Comparison of ENCODE assay signal across 13 cellular contexts in genomic region chr14:22472466-22472865, GRCh38.
DNase-seq lines count a peak whose midpoint lies in the region; ATAC-seq and TF ChIP-seq lines count a peak whose summit lies in the region.
"Had no signal": no experiment of that assay in that cellular context is flagged by ENCODE, and none has a peak within 500 bp of the region (broad histone marks: within the 10 kb centered on the region; RNA-seq: fewer than 3 reads in every experiment).

No MANE protein-coding gene starts in this region.

- H3K9me3 ChIP-seq in Loucy (ENCODE audit: insufficient read depth, low read depth, low read length) = no peaks in the 10 kb centered on the region
- no peaks in the 10 kb centered on the region for H3K9me3 ChIP-seq in MM.1S (replicated peaks; ENCODE audit: insufficient read depth, low read length)
- H3K9me3 ChIP-seq: SJCRH30 had no signal

- H3F3A ChIP-seq in Loucy (ENCODE audit: low read depth) = peaks cover 7% of the 10 kb centered on the region; the same call in 1 of the 2 replicates
- H3F3A ChIP-seq in MM.1S (ENCODE audit: insufficient read depth, low read length) = no peaks in the 10 kb centered on the region

- CTCF ChIA-PET in activated B cell treated with CpG ODN at 0.5 μM for 24 hours (lab: Charles Lee) = interaction anchor here (0.6 to 9.2 kb wide), 30 partner anchors 12 to 514 kb away, joined by 3 to 113 read pairs (median 4); no protein-coding TSS in a partner anchor

- ATAC-seq in activated B cell treated with CpG ODN at 0.5 μM for 24 hours (ENCODE audit: low read depth) (no peak), HG02759 (IDR thresholded peaks at IDR 0.05; ENCODE audit: unreplicated experiment) (no peak)
- ATAC-seq in stimulated activated memory B cell treated with anti-CD40 and anti-IgM and Interleukin-4, amounts not matched to agents 10 μg/mL and 1 μg/mL and 100 μg/mL, for 72 hours = no peak

- H3K4me3 ChIP-seq in Loucy (ENCODE audit: low read length, poor library complexity, severe bottlenecking) (peak overlapping the region; percentile 77), MM.1S (ENCODE audit: low read length) (no peak overlapping the region)
- H3K4me3 ChIP-seq: K562, SJCRH30 had no signal

- peak; percentile 21 to 83 for DNase-seq in NCI-H524 (lab: John Stamatoyannopoulos, UW)
- no peak for DNase-seq in NCI-H524 treated with DMSO at 0.1 percent for 48 hours (lab: John Stamatoyannopoulos, UW)
- DNase-seq in activated B cell treated with CpG ODN at 0.5 μM for 24 hours = no peak
- no peak for DNase-seq in MM.1S
- no peak for DNase-seq in DMS153 (lab: John Stamatoyannopoulos, UW)
- DNase-seq: NCI-H187 had no signal

- H3K27ac ChIP-seq in MM.1S (ENCODE audit: low read length) = no peak overlapping the region
- H3K27ac ChIP-seq: 22Rv1, SJCRH30 had no signal

- H3K4me3 Mint-ChIP-seq in activated B cell treated with CpG ODN at 0.5 μM for 24 hours = no peak overlapping the region
- H3K4me3 Mint-ChIP-seq in stimulated activated memory B cell treated with anti-CD40 and anti-IgM and Interleukin-4, amounts not matched to agents 10 μg/mL and 1 μg/mL and 100 μg/mL, for 72 hours = no peak overlapping the region
- H3K4me3 Mint-ChIP-seq: CD14-positive monocyte had no signal

- H4K20me1 ChIP-seq in Loucy (ENCODE audit: insufficient read depth, low read length, poor library complexity, severe bottlenecking) (no peaks in the 10 kb centered on the region), MM.1S (ENCODE audit: insufficient read depth, low read length) (no peaks in the 10 kb centered on the region)

- no peaks in the 10 kb centered on the region for H3K27me3 Mint-ChIP-seq in activated B cell treated with CpG ODN at 0.5 μM for 24 hours
- no peaks in the 10 kb centered on the region for H3K27me3 Mint-ChIP-seq in stimulated activated memory B cell treated with anti-CD40 and anti-IgM and Interleukin-4, amounts not matched to agents 10 μg/mL and 1 μg/mL and 100 μg/mL, for 72 hours

- peaks cover 82% of the 10 kb centered on the region for H3K4me1 Mint-ChIP-seq in activated B cell treated with CpG ODN at 0.5 μM for 24 hours
- H3K4me1 Mint-ChIP-seq in stimulated activated memory B cell treated with anti-CD40 and anti-IgM and Interleukin-4, amounts not matched to agents 10 μg/mL and 1 μg/mL and 100 μg/mL, for 72 hours = peaks cover 68% of the 10 kb centered on the region

- H3K9me3 Mint-ChIP-seq in activated B cell treated with CpG ODN at 0.5 μM for 24 hours = no peaks in the 10 kb centered on the region
- no peaks in the 10 kb centered on the region for H3K9me3 Mint-ChIP-seq in stimulated activated memory B cell treated with anti-CD40 and anti-IgM and Interleukin-4, amounts not matched to agents 10 μg/mL and 1 μg/mL and 100 μg/mL, for 72 hours
- H3K9me3 Mint-ChIP-seq: CD14-positive monocyte had no signal

- H3K27me3 ChIP-seq in Loucy (ENCODE audit: insufficient read depth, low read length, poor library complexity, severe bottlenecking) = no peaks in the 10 kb centered on the region
- no peaks in the 10 kb centered on the region for H3K27me3 ChIP-seq in MM.1S (replicated peaks; ENCODE audit: insufficient read depth, low read length)
- H3K27me3 ChIP-seq: SJCRH30 had no signal

- H2AFZ ChIP-seq in Loucy (ENCODE audit: low read length) (no peak overlapping the region), MM.1S (ENCODE audit: low read length) (no peak overlapping the region)

- no peaks in the 10 kb centered on the region for H3K36me3 Mint-ChIP-seq in activated B cell treated with CpG ODN at 0.5 μM for 24 hours (ENCODE audit: low read depth)
- H3K36me3 Mint-ChIP-seq in stimulated activated memory B cell treated with anti-CD40 and anti-IgM and Interleukin-4, amounts not matched to agents 10 μg/mL and 1 μg/mL and 100 μg/mL, for 72 hours = no peaks in the 10 kb centered on the region
- H3K36me3 Mint-ChIP-seq: CD14-positive monocyte had no signal

- POLR2A ChIA-PET in activated B cell treated with CpG ODN at 0.5 μM for 24 hours (lab: Charles Lee) = interaction anchor here (0.6 to 17.2 kb wide), 14 partner anchors 13 to 98 kb away, joined by 3 to 243 read pairs (median 6); no protein-coding TSS in a partner anchor

- H3K4me2 ChIP-seq in Loucy (ENCODE audit: low read depth, low read length, poor library complexity, severe bottlenecking) = peak overlapping the region; percentile 93
- H3K4me2 ChIP-seq in MM.1S (ENCODE audit: low read depth, low read length) = no peak overlapping the region

- H3K9ac ChIP-seq in Loucy (ENCODE audit: low read depth, low read length, poor library complexity, severe bottlenecking) (peak overlapping the region; percentile 98), MM.1S (ENCODE audit: low read length) (no peak overlapping the region)

- H3K36me3 ChIP-seq in Loucy (ENCODE audit: insufficient read depth, low read length) (peaks cover 5% of the 10 kb centered on the region; the same call in 1 of the 2 replicates), MM.1S (replicated peaks; ENCODE audit: insufficient read depth, low read length) (no peaks in the 10 kb centered on the region)
- H3K36me3 ChIP-seq: SJCRH30 had no signal

- H3K4me1 ChIP-seq in Loucy (ENCODE audit: insufficient read depth, low read length, poor library complexity, severe bottlenecking) = peaks cover 88% of the 10 kb centered on the region
- H3K4me1 ChIP-seq in MM.1S (ENCODE audit: low read length) = no peaks in the 10 kb centered on the region

- TF ChIP-seq CTCF in Loucy (conservative IDR thresholded peaks at IDR 0.05; ENCODE audit: low read length) (no peak), activated B cell treated with CpG ODN at 0.5 μM for 24 hours (IDR thresholded peaks at IDR 0.05) (no peak), MM.1S (IDR thresholded peaks at IDR 0.05; ENCODE audit: low read length) (no peak)

- H3K79me2 ChIP-seq in Loucy (ENCODE audit: insufficient read depth, low read length) (peaks cover 64% of the 10 kb centered on the region), MM.1S (ENCODE audit: low read length) (no peaks in the 10 kb centered on the region)

- H3K27ac Mint-ChIP-seq in activated B cell treated with CpG ODN at 0.5 μM for 24 hours = peak overlapping the region; percentile 65
- H3K27ac Mint-ChIP-seq in stimulated activated memory B cell treated with anti-CD40 and anti-IgM and Interleukin-4, amounts not matched to agents 10 μg/mL and 1 μg/mL and 100 μg/mL, for 72 hours = peak overlapping the region; percentile 78
- H3K27ac Mint-ChIP-seq: CD14-positive monocyte had no signal

- no peaks in the 10 kb centered on the region for H3K9me2 ChIP-seq in Loucy (replicated peaks; ENCODE audit: low read depth, low read length)
- H3K9me2 ChIP-seq in MM.1S (replicated peaks; ENCODE audit: insufficient read depth, low read length) = no peaks in the 10 kb centered on the region

- intact Hi-C loops in activated B cell treated with CpG ODN at 0.5 μM for 24 hours (cut with micrococcal nuclease) = loop anchor here (2.0 to 5.0 kb wide), 2 partner anchors 180 to 380 kb away; no protein-coding TSS in a partner anchor

Comparison
In these comparisons a context has a peak if more than half of its experiments do, and no peak if none do; other contexts are left out.
1. DNase-seq: peak in NCI-H524 (2 of 2); none in NCI-H524 treated with DMSO at 0.1 percent for 48 hours (single experiment), activated B cell treated with CpG ODN at 0.5 μM for 24 hours (single experiment), MM.1S (single experiment) and DMS153 (single experiment).